In the genomic region with DNA sequence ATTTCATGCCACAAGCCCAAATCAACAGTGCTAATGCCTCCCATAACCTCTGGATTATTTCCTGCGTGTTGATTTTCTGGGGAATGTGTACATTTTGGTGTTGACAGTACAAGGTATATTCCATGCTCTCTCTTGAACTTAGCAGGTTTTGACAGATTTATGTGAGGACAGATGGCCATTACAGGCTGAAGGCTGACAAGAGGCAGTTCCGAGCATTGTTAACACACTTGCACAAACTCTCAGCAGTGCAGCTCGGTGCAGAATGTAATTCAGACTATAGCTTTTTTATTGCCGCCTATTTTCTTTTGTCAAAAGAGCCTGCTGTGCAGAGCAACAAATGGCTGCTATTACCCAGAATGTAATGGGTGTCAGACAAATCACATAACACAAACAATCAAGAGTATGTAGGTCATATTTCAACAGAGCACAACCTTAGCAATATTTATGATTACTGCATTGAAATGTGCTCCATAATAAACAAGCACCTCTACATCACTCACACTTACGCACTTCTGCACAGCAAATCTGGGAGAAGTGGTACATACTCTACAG, we compare ENCODE assay signal across 1 cellular context.
A peak's percentile ranks its signal among the peaks of the same experiment; 100 is the strongest.
TF ChIP-seq lines count a peak whose summit lies in the region.

No MANE protein-coding gene starts in this region.

TF ChIP-seq in HEK293, 187 proteins besides CTCF, POLR2A, EP300 and RAD21 (continued from another document and continues in another):
- TF ChIP-seq ZBTB44 (tag by site-specific recombination; IDR thresholded peaks at IDR 0.05) (peak; percentile 98), SP3 (tag by site-specific recombination; IDR thresholded peaks at IDR 0.05) (no peak), ZNF555 (tag by site-specific recombination; conservative IDR thresholded peaks at IDR 0.05) (no peak), ZNF10 (tag by site-specific recombination; IDR thresholded peaks at IDR 0.05) (no peak), ZNF707 (tag by site-specific recombination; IDR thresholded peaks at IDR 0.05) (no peak), ZNF366 (tag by site-specific recombination; conservative IDR thresholded peaks at IDR 0.05) (0 out of 2 replicates have a peak, but pooled peaks have one; percentile 28), ZBTB48 (tag by site-specific recombination; IDR thresholded peaks at IDR 0.05) (no peak), ZNF660 (tag by site-specific recombination; IDR thresholded peaks at IDR 0.05) (no peak), ZNF140 (tag by site-specific recombination; IDR thresholded peaks at IDR 0.05) (no peak), ZNF548 (tag by site-specific recombination; IDR thresholded peaks at IDR 0.05) (no peak), ZNF561 (tag by site-specific recombination; IDR thresholded peaks at IDR 0.05; ENCODE audit: borderline replicate concordance) (peak; percentile 96), PRDM4 (tag by site-specific recombination; IDR thresholded peaks at IDR 0.05) (peak; percentile 88), MZF1 (tag by site-specific recombination; IDR thresholded peaks at IDR 0.05; ENCODE audit: borderline replicate concordance) (peak; percentile 70; the same call in 1 of the 2 replicates), EGR2 (tag by site-specific recombination; IDR thresholded peaks at IDR 0.05; ENCODE audit: low read depth) (no peak), ZNF214 (tag by site-specific recombination; IDR thresholded peaks at IDR 0.05; ENCODE audit: borderline replicate concordance) (no peak), ZNF521 (tag by site-specific recombination; IDR thresholded peaks at IDR 0.05) (no peak), BCL11B (tag by site-specific recombination; IDR thresholded peaks at IDR 0.05; ENCODE audit: low read depth) (peak; percentile 52; the same call in 1 of the 2 replicates), ZBTB26 (tag by site-specific recombination; optimal IDR thresholded peaks at IDR 0.05) (no peak), ZBTB8A (tag by site-specific recombination; IDR thresholded peaks at IDR 0.05) (peak; percentile 47; the same call in 1 of the 2 replicates), GLI4 (tag by site-specific recombination; IDR thresholded peaks at IDR 0.05) (no peak), ZNF16 (tag by site-specific recombination; IDR thresholded peaks at IDR 0.05; ENCODE audit: low read depth) (no peak; the same call in 1 of the 2 replicates), ZNF138 (tag by site-specific recombination; IDR thresholded peaks at IDR 0.05; ENCODE audit: borderline replicate concordance) (no peak), ZNF513 (tag by site-specific recombination; IDR thresholded peaks at IDR 0.05) (no peak), MEIS1 (CRISPR knock-in tag; IDR thresholded peaks at IDR 0.05; ENCODE audit: borderline replicate concordance) (no peak), KLF1 (tag by site-specific recombination; IDR thresholded peaks at IDR 0.05) (peak; percentile 17; the same call in 1 of the 2 replicates), ZNF423 (tag by site-specific recombination; IDR thresholded peaks at IDR 0.05) (peak; percentile 8; the same call in 1 of the 2 replicates), ZNF48 (tag by site-specific recombination; IDR thresholded peaks at IDR 0.05) (no peak), GLIS1 (tag by site-specific recombination; IDR thresholded peaks at IDR 0.05) (peak; percentile 23; the same call in 1 of the 2 replicates), ZNF664 (tag by site-specific recombination; IDR thresholded peaks at IDR 0.05) (0 out of 2 replicates have a peak, but pooled peaks have one; percentile 24), HOXA7 (CRISPR knock-in tag; IDR thresholded peaks at IDR 0.05; ENCODE audit: borderline replicate concordance) (no peak), ZNF391 (tag by site-specific recombination; IDR thresholded peaks at IDR 0.05; ENCODE audit: borderline replicate concordance, low read depth) (peak; percentile 64; the same call in 1 of the 2 replicates), ZNF169 (tag by site-specific recombination; IDR thresholded peaks at IDR 0.05) (no peak), ZNF404 (tag by site-specific recombination; IDR thresholded peaks at IDR 0.05) (no peak), ZNF830 (tag by site-specific recombination; IDR thresholded peaks at IDR 0.05; ENCODE audit: low read depth) (no peak), ZNF211 (tag by site-specific recombination; IDR thresholded peaks at IDR 0.05; ENCODE audit: low read depth) (no peak), ZNF549 (tag by site-specific recombination; IDR thresholded peaks at IDR 0.05) (no peak), ZNF747 (tag by site-specific recombination; IDR thresholded peaks at IDR 0.05) (no peak), ZNF785 (tag by site-specific recombination; IDR thresholded peaks at IDR 0.05) (no peak), ZBTB21 (tag by site-specific recombination; IDR thresholded peaks at IDR 0.05) (no peak; the same call in 1 of the 2 replicates), SALL2 (tag by site-specific recombination; IDR thresholded peaks at IDR 0.05; ENCODE audit: borderline replicate concordance) (no peak), HIC1 (tag by site-specific recombination; IDR thresholded peaks at IDR 0.05) (peak; percentile 19; the same call in 1 of the 2 replicates), ZNF449 (tag by site-specific recombination; IDR thresholded peaks at IDR 0.05) (0 out of 2 replicates have a peak, but pooled peaks have one; percentile 41), ZNF132 (tag by site-specific recombination; IDR thresholded peaks at IDR 0.05; ENCODE audit: borderline replicate concordance) (no peak), ZNF184 (tag by site-specific recombination; IDR thresholded peaks at IDR 0.05) (no peak)
- TF ChIP-seq, protein P1, sequence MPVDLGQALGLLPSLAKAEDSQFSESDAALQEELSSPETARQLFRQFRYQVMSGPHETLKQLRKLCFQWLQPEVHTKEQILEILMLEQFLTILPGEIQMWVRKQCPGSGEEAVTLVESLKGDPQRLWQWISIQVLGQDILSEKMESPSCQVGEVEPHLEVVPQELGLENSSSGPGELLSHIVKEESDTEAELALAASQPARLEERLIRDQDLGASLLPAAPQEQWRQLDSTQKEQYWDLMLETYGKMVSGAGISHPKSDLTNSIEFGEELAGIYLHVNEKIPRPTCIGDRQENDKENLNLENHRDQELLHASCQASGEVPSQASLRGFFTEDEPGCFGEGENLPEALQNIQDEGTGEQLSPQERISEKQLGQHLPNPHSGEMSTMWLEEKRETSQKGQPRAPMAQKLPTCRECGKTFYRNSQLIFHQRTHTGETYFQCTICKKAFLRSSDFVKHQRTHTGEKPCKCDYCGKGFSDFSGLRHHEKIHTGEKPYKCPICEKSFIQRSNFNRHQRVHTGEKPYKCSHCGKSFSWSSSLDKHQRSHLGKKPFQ (tag by site-specific recombination; IDR thresholded peaks at IDR 0.05): peak; percentile 85
- TF ChIP-seq, protein P2, sequence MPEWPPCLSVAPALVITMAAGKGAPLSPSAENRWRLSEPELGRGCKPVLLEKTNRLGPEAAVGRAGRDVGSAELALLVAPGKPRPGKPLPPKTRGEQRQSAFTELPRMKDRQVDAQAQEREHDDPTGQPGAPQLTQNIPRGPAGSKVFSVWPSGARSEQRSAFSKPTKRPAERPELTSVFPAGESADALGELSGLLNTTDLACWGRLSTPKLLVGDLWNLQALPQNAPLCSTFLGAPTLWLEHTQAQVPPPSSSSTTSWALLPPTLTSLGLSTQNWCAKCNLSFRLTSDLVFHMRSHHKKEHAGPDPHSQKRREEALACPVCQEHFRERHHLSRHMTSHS (tag by site-specific recombination; IDR thresholded peaks at IDR 0.05): peak; percentile 47
- TF ChIP-seq, protein P3, sequence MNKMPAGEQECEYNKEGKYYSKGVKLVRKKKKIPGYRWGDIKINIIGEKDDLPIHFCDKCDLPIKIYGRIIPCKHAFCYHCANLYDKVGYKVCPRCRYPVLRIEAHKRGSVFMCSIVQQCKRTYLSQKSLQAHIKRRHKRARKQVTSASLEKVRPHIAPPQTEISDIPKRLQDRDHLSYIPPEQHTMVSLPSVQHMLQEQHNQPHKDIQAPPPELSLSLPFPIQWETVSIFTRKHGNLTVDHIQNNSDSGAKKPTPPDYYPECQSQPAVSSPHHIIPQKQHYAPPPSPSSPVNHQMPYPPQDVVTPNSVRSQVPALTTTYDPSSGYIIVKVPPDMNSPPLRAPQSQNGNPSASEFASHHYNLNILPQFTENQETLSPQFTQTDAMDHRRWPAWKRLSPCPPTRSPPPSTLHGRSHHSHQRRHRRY (tag by site-specific recombination; IDR thresholded peaks at IDR 0.05): no peak
